ENCODE assay signal across 2 cellular contexts in genomic region chr7:127540461-127540860, GRCh38. TPM values are rescaled to one million over a fixed set of nuclear protein-coding genes. Genes with fewer than 3 reads are reported as not detected.
"Had no signal": no experiment of that assay in that cellular context is flagged by ENCODE, and none has a peak within 500 bp of the region (broad histone marks: within the 10 kb centered on the region; RNA-seq: fewer than 3 reads in every experiment).

No MANE protein-coding gene starts in this region.

RNA-seq across cellular contexts. Expression of gene FSCN3, which starts 53.1 kb away (rescaled TPM):
- total RNA-seq: skeletal muscle tissue had no signal
- polyA plus RNA-seq: smooth muscle cell had no signal
